In the genomic region with DNA sequence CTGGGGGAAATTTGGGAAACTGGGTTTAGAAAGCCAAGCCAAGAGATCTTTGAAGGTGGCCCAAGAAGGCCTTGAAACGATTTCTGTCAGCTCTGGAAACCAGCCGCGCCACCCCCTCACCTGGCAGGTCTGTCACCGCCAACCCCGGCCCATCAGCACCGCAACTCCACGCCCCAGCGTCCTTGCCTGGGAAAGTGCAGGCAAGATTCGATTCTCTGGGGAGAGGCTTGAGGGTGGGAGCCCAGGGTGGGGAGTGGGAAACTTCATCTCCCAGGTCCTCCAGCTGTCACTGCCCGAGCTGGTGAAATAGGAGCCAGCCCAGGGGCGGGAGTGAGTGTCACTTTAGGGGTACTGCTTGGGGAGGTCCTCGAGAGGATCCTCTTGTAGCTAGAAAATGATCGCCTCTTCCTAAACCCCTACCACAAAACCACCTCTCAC, we compare ENCODE assay signal across 7 cellular contexts.
A peak's percentile ranks its signal among the peaks of the same experiment; 100 is the strongest.
DNase-seq lines count a peak whose midpoint lies in the region; ATAC-seq lines count a peak whose summit lies in the region.

No MANE protein-coding gene starts in this region.

- no peaks in the 10 kb centered on the region for H3K36me3 Mint-ChIP-seq in activated T-cell treated with anti-CD3 and anti-CD28 coated beads, Interleukin-2, amount 50 U/mL, for 24 hours (ENCODE audit: low read depth)

- H3K4me3 ChIP-seq in iPS-11a (ENCODE audit: low read depth, low read length): peak overlapping the region; percentile 18

- peaks cover 5% of the 10 kb centered on the region for H3K4me1 Mint-ChIP-seq in activated T-cell treated with anti-CD3 and anti-CD28 coated beads, Interleukin-2, amount 50 U/mL, for 24 hours (ENCODE audit: low read depth)
- peaks cover 19% of the 10 kb centered on the region for H3K4me1 Mint-ChIP-seq in stimulated activated naive CD8-positive, alpha-beta T cell treated with anti-CD3 and anti-CD28 coated beads, Interleukin-15, amount 100 ng/mL, for 72 hours

- no peak for DNase-seq in activated T-cell treated with anti-CD3 and anti-CD28 coated beads, Interleukin-2, amount 50 U/mL, for 24 hours
- DNase-seq in stimulated activated naive CD8-positive, alpha-beta T cell treated with anti-CD3 and anti-CD28 coated beads, Interleukin-15, amount 100 ng/mL, for 72 hours: no peak
- DNase-seq in central memory CD4-positive, alpha-beta T cell: no peak
- DNase-seq in stimulated activated CD4-positive, alpha-beta T cell treated with anti-CD3 and anti-CD28 coated beads, Interleukin-2, amount 100 ng/mL, for 48 hours: no peak

- peak overlapping the region; percentile 63 for H3K4me3 Mint-ChIP-seq in activated T-cell treated with anti-CD3 and anti-CD28 coated beads, Interleukin-2, amount 50 U/mL, for 24 hours
- peak overlapping the region; percentile 83 to 88 for H3K4me3 Mint-ChIP-seq in stimulated activated naive CD8-positive, alpha-beta T cell treated with anti-CD3 and anti-CD28 coated beads, Interleukin-15, amount 100 ng/mL, for 72 hours

- no peaks in the 10 kb centered on the region for H3K9me3 Mint-ChIP-seq in activated T-cell treated with anti-CD3 and anti-CD28 coated beads, Interleukin-2, amount 50 U/mL, for 24 hours
- no peaks in the 10 kb centered on the region for H3K9me3 Mint-ChIP-seq in stimulated activated naive CD8-positive, alpha-beta T cell treated with anti-CD3 and anti-CD28 coated beads, Interleukin-15, amount 100 ng/mL, for 72 hours

- no peak overlapping the region for H3K27ac Mint-ChIP-seq in activated T-cell treated with anti-CD3 and anti-CD28 coated beads, Interleukin-2, amount 50 U/mL, for 24 hours
- no peak overlapping the region for H3K27ac Mint-ChIP-seq in stimulated activated naive CD8-positive, alpha-beta T cell treated with anti-CD3 and anti-CD28 coated beads, Interleukin-15, amount 100 ng/mL, for 72 hours

- peaks cover 11% of the 10 kb centered on the region for H3K27me3 Mint-ChIP-seq in activated T-cell treated with anti-CD3 and anti-CD28 coated beads, Interleukin-2, amount 50 U/mL, for 24 hours
- peaks cover 24% of the 10 kb centered on the region for H3K27me3 Mint-ChIP-seq in stimulated activated naive CD8-positive, alpha-beta T cell treated with anti-CD3 and anti-CD28 coated beads, Interleukin-15, amount 100 ng/mL, for 72 hours

- peak; percentile 20 for ATAC-seq in GM19452 (IDR thresholded peaks at IDR 0.05; ENCODE audit: unreplicated experiment)
- ATAC-seq in HG03135 (IDR thresholded peaks at IDR 0.05; ENCODE audit: unreplicated experiment): peak; percentile 18
- peak; percentile 36 for ATAC-seq in stimulated activated naive CD8-positive, alpha-beta T cell treated with anti-CD3 and anti-CD28 coated beads, Interleukin-15, amount 100 ng/mL, for 72 hours
